In the genomic region with DNA sequence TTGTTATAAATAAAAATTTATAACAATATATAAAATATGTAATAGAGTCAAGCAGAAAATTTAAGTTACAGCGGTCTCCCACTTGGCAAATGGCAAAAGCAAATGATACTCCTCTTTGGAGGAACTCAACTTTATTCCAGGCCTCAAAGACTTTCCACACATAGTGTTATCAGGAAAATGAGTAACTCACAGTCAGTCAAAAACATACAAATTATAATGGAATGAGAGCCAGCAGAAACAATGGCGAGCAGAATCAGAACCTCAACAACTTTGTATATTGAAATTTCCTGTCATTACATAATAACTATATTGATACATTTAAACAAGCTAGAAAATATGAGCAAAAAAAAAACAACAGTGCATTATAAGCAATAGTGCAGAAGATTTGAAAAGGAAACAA, we compare ENCODE assay signal across 1 cellular context.
TF ChIP-seq lines count a peak whose summit lies in the region.

No MANE protein-coding gene starts in this region.

TF ChIP-seq in endothelial cell of umbilical vein, 7 proteins besides CTCF, POLR2A, EP300 and RAD21:
- TF ChIP-seq GATA2 (IDR thresholded peaks at IDR 0.05; ENCODE audit: insufficient read depth, insufficient read length, low read depth, low read length) (no peak), MAX (IDR thresholded peaks at IDR 0.05; ENCODE audit: insufficient read depth, insufficient read length) (no peak), MYC (IDR thresholded peaks at IDR 0.05; ENCODE audit: low read depth, low read length) (no peak), EZH2 (IDR thresholded peaks at IDR 0.05; ENCODE audit: borderline replicate concordance, low read depth, low read length, severe bottlenecking) (no peak), FOS (IDR thresholded peaks at IDR 0.05; ENCODE audit: borderline replicate concordance, insufficient read depth, low read length) (no peak), POLR2AphosphoS5 (IDR thresholded peaks at IDR 0.05; ENCODE audit: insufficient read depth, low read depth, low read length) (no peak), JUN (IDR thresholded peaks at IDR 0.05; ENCODE audit: borderline replicate concordance, insufficient read depth, insufficient read length, low read depth) (no peak)
TF ChIP-seq in endothelial cell of umbilical vein: peak in this region for 0.
